Comparison of ENCODE assay signal across 1 cellular context in genomic region chr22:30249049-30250038, GRCh38.
A peak's percentile ranks its signal among the peaks of the same experiment; 100 is the strongest.
TF ChIP-seq lines count a peak whose summit lies in the region.

No MANE protein-coding gene starts in this region.

TF ChIP-seq in IMR-90, 13 proteins besides CTCF, POLR2A, EP300 and RAD21:
- TF ChIP-seq FOS (IDR thresholded peaks at IDR 0.05; ENCODE audit: low read depth, low read length), result no peak
- TF ChIP-seq BHLHE40 (IDR thresholded peaks at IDR 0.05; ENCODE audit: low read depth, low read length), result 0 out of 2 replicates have a peak, but pooled peaks have one; percentile 11
- TF ChIP-seq NFE2L2 (IDR thresholded peaks at IDR 0.05; ENCODE audit: low read depth, low read length), result no peak
- peak; percentile 14; the same call in 1 of the 2 replicates for TF ChIP-seq MAZ (IDR thresholded peaks at IDR 0.05; ENCODE audit: borderline replicate concordance, low read depth, low read length)
